Comparison of ENCODE assay signal across 8 cellular contexts in the genomic region with DNA sequence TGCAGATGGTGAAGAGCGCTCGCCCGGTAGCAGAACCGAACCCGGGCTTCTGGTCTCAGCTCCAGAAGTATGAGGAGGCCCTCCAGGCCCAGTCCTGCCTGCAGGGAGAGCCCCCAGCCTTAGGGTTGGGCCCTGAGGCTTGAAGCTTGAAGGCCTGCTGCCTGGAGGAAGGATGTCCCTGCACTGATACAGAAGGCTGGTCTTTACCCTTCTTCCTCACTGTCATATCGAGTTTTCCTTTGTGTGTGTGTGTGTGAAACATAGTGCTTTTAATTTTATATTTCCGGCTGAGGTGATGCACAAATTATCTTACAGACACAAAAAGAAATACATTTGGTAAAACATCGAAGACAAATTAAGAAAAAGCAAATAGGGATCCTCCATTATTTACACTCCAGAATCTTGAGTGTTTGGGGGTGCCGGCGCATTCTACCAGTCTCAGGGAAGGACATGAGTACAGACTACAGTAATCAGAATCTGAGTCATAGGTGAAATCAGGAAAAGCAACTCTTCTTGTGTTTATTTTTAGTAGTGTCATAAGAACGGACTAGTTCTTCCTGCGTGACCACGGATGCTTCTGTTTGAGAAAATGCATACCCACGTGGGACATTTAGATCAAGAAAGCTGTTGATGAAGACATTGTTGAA. TPM values are rescaled to one million over a fixed set of nuclear protein-coding genes. Genes with fewer than 3 reads are reported as not detected.
A peak's percentile ranks its signal among the peaks of the same experiment; 100 is the strongest.
DNase-seq lines count a peak whose midpoint lies in the region; ATAC-seq and TF ChIP-seq lines count a peak whose summit lies in the region.

No MANE protein-coding gene starts in this region.

- intact Hi-C loops in body of pancreas (cut with DNase I) = no loop called here
- intact Hi-C loops in left colon (cut with DNase I, micrococcal nuclease) = no loop called here
- intact Hi-C loops in testis (cut with DNase I; ENCODE audit: low total_unique reads) = no loop called here

- peak overlapping the region; percentile 30 to 99 (median 72) for H3K27ac ChIP-seq in body of pancreas
- H3K27ac ChIP-seq in testis = peak overlapping the region; percentile 55 to 99

- TF ChIP-seq CTCF in AG10803 (conservative IDR thresholded peaks at IDR 0.05; ENCODE audit: low read length) (no peak), body of pancreas (IDR thresholded peaks at IDR 0.05) (peak in 1 of 7 experiments; percentile 5), testis (IDR thresholded peaks at IDR 0.05) (no peak)

- DNase-seq in AG10803 (ENCODE audit: low read depth) = peak; percentile 67
- peak; percentile 63 for DNase-seq in NCI-H460 (ENCODE audit: extremely low read depth, low read depth)
- DNase-seq in body of pancreas = peak in 1 of 4 donors; percentile 6
- peak; percentile 28 to 29 for DNase-seq in left colon
- DNase-seq in testis = peak; percentile 12
- no peak for DNase-seq in NCI-H1092 (lab: John Stamatoyannopoulos, UW)
- DNase-seq in SHP77 (lab: John Stamatoyannopoulos, UW) = no peak

- TF ChIP-seq POLR2A in body of pancreas (IDR thresholded peaks at IDR 0.05) (peak in 1 of 3 donors; percentile 54), testis (IDR thresholded peaks at IDR 0.05) (no peak)

- H3K27me3 ChIP-seq in body of pancreas = no peaks in the 10 kb centered on the region
- no peaks in the 10 kb centered on the region for H3K27me3 ChIP-seq in testis

- peaks cover 66% of the 10 kb centered on the region for H3K4me1 ChIP-seq in body of pancreas
- H3K4me1 ChIP-seq in testis = peaks cover 46% of the 10 kb centered on the region

- WGBS in body of pancreas, 2 donors = 10 to 14% methylated on average over 14 of the region's 14 CpGs
- 34 to 39% methylated on average over 13 to 14 of the region's 14 CpGs for WGBS in testis, 2 donors

- no peaks in the 10 kb centered on the region for H3K9me3 ChIP-seq in body of pancreas
- no peaks in the 10 kb centered on the region for H3K9me3 ChIP-seq in testis

- ATAC-seq in GM19397 (IDR thresholded peaks at IDR 0.05; ENCODE audit: unreplicated experiment) = peak; percentile 4
- no peak for ATAC-seq in body of pancreas
- ATAC-seq in left colon = peak; percentile 0

- H3K36me3 ChIP-seq in body of pancreas (replicated peaks in 1 of 2; ENCODE audit: insufficient read depth in 1 of 2, low read depth in 2 of 2) (no peaks in the 10 kb centered on the region), testis (ENCODE audit: low read depth, missing control alignments) (no peaks in the 10 kb centered on the region)

- H3K4me3 ChIP-seq in AG10803 (ENCODE audit: low read length) (peak overlapping the region; percentile 62), body of pancreas (no peak overlapping the region), testis (peak overlapping the region; percentile 87 to 97)

RNA-seq across cellular contexts. Expression of a gene that starts 1.3 kb away (rescaled TPM):
- total RNA-seq in NCI-H460 (2014; rRNA removed; shearing (Covaris generic)) = 4.7 and 4.9 TPM in 2 replicates
- polyA plus RNA-seq in NCI-H460 (2014; cell fraction: nucleus; rRNA removed) = 18.0 and 19.4 TPM in 2 replicates
- total RNA-seq in body of pancreas = 1 to 10 TPM; 4.7 to 6.6 TPM
- total RNA-seq in left colon = 1 to 10 TPM; 4.1 to 6.0 TPM
- total RNA-seq in testis = 10 to 100 TPM; 24.7 to 37.6 TPM
- polyA plus RNA-seq in testis (ENCODE audit: insufficient read depth, low read depth, low replicate concordance) = 19.3 TPM

RNA-seq across cellular contexts. Expression of a gene that starts 3.7 kb away (rescaled TPM):
- total RNA-seq in NCI-H460 (2014; rRNA removed; shearing (Covaris generic)) = 8.7 and 12.6 TPM in 2 replicates
- polyA plus RNA-seq in NCI-H460 (2014; cell fraction: nucleus; rRNA removed) = 32.2 and 35.8 TPM in 2 replicates
- total RNA-seq in body of pancreas = 10 to 100 TPM; 17.9 to 26.0 TPM
- total RNA-seq in left colon = 10 to 100 TPM; 18.5 to 19.9 TPM
- total RNA-seq in testis = 10 to 100 TPM; 57.3 to 75.7 TPM
- polyA plus RNA-seq in testis (ENCODE audit: insufficient read depth, low read depth, low replicate concordance) = 92.5 TPM

RNA-seq across cellular contexts. Expression of a gene that starts 6.8 kb away (rescaled TPM):
- total RNA-seq in NCI-H460 (2014; rRNA removed; shearing (Covaris generic)) = 21.7 and 29.2 TPM in 2 replicates
- polyA plus RNA-seq in NCI-H460 (2014; cell fraction: nucleus; rRNA removed) = 93.6 and 102 TPM in 2 replicates
- total RNA-seq in body of pancreas (100 to 1,000 TPM in 1 of 2 donors, 10 to 100 TPM in 1; 63.3 to 162 TPM), left colon (100 to 1,000 TPM in 1 of 2 donors, 10 to 100 TPM in 1; 91.4 to 107 TPM), testis (10 to 100 TPM; 39.1 to 48.5 TPM)
- 28.9 TPM for polyA plus RNA-seq in testis (ENCODE audit: insufficient read depth, low read depth, low replicate concordance)

RNA-seq across cellular contexts. Expression of a gene that starts 25.1 kb away (rescaled TPM):
- total RNA-seq in NCI-H460 (2014; rRNA removed; shearing (Covaris generic)) = 22.3 and 23.3 TPM in 2 replicates
- 129 and 140 TPM in 2 replicates for polyA plus RNA-seq in NCI-H460 (2014; cell fraction: nucleus; rRNA removed)
- total RNA-seq in body of pancreas = 10 to 100 TPM; 16.3 to 34.3 TPM
- 10 to 100 TPM; 33.6 to 36.1 TPM for total RNA-seq in left colon
- 100 to 1,000 TPM in 1 of 2 donors, 10 to 100 TPM in 1; 66.5 to 104 TPM for total RNA-seq in testis
- 29.8 TPM for polyA plus RNA-seq in testis (ENCODE audit: insufficient read depth, low read depth, low replicate concordance)

Comparison
In these comparisons a context has a peak if more than half of its experiments do, and no peak if none do; other contexts are left out.
1. DNase-seq: peak in AG10803 (single experiment), NCI-H460 (single experiment), left colon (2 of 2) and testis (single experiment); none in NCI-H1092 (single experiment) and SHP77 (0 of 2).
2. H3K4me3 ChIP-seq: peak in AG10803 (single experiment) and testis (2 of 2); none in body of pancreas (0 of 2).